9 cellular contexts compared by ENCODE assay signal in the genomic region with DNA sequence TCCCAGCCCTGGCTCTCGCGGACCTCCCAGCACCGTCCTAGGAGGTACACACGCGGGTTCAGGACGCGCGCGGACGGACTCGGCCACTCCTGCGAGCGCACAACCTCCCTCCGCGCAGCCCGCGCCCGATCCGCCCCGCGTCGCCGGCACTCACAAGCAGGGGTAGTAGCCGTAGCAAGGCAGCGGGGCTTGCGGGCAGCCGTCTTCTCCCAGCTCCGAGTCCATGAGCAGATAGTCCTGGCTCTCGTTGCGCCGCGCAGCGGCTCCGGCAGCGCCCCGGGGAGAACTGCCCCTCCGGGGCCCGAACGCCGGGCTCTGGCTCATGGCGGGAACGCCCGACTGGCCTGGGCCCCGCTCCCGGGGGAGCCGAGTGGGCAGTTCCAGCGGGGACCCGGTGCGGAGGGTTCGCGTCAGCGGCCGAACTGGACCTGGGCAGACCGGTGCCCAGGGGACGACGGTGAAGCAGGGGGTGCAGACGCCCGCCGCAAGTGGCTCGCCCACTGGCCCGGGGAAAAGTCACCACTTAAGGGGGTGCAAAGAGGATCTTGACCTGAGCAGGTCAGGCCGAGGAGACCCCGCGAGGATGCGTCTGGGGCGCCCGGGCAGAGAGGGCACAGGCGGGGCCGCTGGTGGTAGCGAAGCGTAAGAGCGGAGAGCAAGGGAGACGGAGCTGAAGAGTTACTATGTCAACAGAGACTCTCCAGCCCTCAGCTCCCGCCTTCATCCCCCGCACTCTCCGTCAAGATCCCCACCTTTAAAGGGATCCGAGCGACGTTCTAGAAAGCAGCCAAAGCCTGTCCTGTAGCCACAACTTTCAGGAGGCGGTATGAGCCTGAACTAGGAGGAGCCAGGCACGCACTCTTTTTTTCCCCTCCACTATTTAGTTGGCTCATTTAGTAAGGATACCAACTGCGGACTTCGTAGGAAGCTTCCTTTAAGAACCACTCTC. TPM values are rescaled to one million over a fixed set of nuclear protein-coding genes. Genes with fewer than 3 reads are reported as not detected.
DNase-seq lines count a peak whose midpoint lies in the region; ATAC-seq and TF ChIP-seq lines count a peak whose summit lies in the region.
"Had no signal": no experiment of that assay in that cellular context is flagged by ENCODE, and none has a peak within 500 bp of the region (broad histone marks: within the 10 kb centered on the region; RNA-seq: fewer than 3 reads in every experiment).

A gene (minus strand): TSS at position 828 of the 949 bp plus-strand sequence. CDS start 504 bp downstream, at position 324.

- H3K4me3 ChIP-seq in HUES48 (ENCODE audit: low read depth, low read length) (peak within 1 kb of the TSS; percentile 82), duodenal mucosa (ENCODE audit: low read depth in 1 of 2, low read length in 2 of 2) (peak within 1 kb of the TSS; percentile 55 to 57), left lung (peak within 1 kb of the TSS; percentile 33 to 36), subcutaneous abdominal adipose tissue (ENCODE audit: low read depth in 1 of 5, low read length in 5 of 5) (peak within 1 kb of the TSS; percentile 57 to 65 (median 62))

- 0 out of 2 replicates have a peak within 1 kb of the TSS, but pooled peaks have one; percentile 17 for H3K9ac ChIP-seq in HUES48 (ENCODE audit: low read depth, low read length)
- peak within 1 kb of the TSS in 1 of 2 donors; percentile 33 for H3K9ac ChIP-seq in duodenal mucosa (ENCODE audit: low read depth in 1 of 2, low read length in 2 of 2)
- H3K9ac ChIP-seq in subcutaneous abdominal adipose tissue (ENCODE audit: low read length in 5 of 5), result peak within 1 kb of the TSS in 2 of 5 donors; percentile 35 to 64

- H3K9me3 ChIP-seq in HUES48 (ENCODE audit: control insufficient read depth, insufficient read depth, low read length) (no peaks in the 10 kb centered on the region), duodenal mucosa (ENCODE audit: control insufficient read depth in 1 of 2, low read length in 2 of 2) (peaks cover 0 to 8% of the 10 kb centered on the region in 2 donors), left lung (no peaks in the 10 kb centered on the region), subcutaneous abdominal adipose tissue (ENCODE audit: control insufficient read depth in 5 of 5, low read length in 5 of 5) (peaks cover 0 to 2% (median 0%) of the 10 kb centered on the region in 5 donors)

- no peak for TF ChIP-seq CTCF in left lung (IDR thresholded peaks at IDR 0.05)

- intact Hi-C loops in left lung (cut with DNase I), result no loop called here

- no peak within 1 kb of the TSS for H3K27ac ChIP-seq in HUES48 (ENCODE audit: low read depth, low read length)
- peak within 1 kb of the TSS; percentile 32 for H3K27ac ChIP-seq in duodenal mucosa (ENCODE audit: low read depth, low read length)
- peak within 1 kb of the TSS; percentile 67 to 76 for H3K27ac ChIP-seq in left lung
- H3K27ac ChIP-seq in subcutaneous abdominal adipose tissue (ENCODE audit: low read depth, low read length), result no peak within 1 kb of the TSS

- peak; percentile 31 to 79 for DNase-seq in left lung
- DNase-seq in NCI-H446 treated with DMSO at 0.1 percent for 48 hours (lab: John Stamatoyannopoulos, UW), result no peak
- DNase-seq: activated CD4-positive, alpha-beta T cell treated with anti-CD3 and anti-CD28 coated beads, Interleukin-2, amount 50 U/mL, for 48 hours had no signal

- ATAC-seq in left lung (peak; percentile 80), GM21529 (IDR thresholded peaks at IDR 0.05; ENCODE audit: unreplicated experiment) (no peak), GM18511 (IDR thresholded peaks at IDR 0.05; ENCODE audit: unreplicated experiment) (no peak), HG02623 (IDR thresholded peaks at IDR 0.05; ENCODE audit: unreplicated experiment) (no peak)

- peaks cover 49% of the 10 kb centered on the region for H3K27me3 ChIP-seq in HUES48 (ENCODE audit: control insufficient read depth, insufficient read depth, low read length)
- peaks cover 0 to 26% of the 10 kb centered on the region in 2 donors for H3K27me3 ChIP-seq in duodenal mucosa (ENCODE audit: control insufficient read depth in 1 of 2, insufficient read depth in 2 of 2, low read length in 2 of 2)
- H3K27me3 ChIP-seq in left lung, result peaks cover 10 to 37% of the 10 kb centered on the region in 2 donors
- H3K27me3 ChIP-seq in subcutaneous abdominal adipose tissue (ENCODE audit: control insufficient read depth in 5 of 5, insufficient read depth in 4 of 5, low read length in 5 of 5), result peaks cover 8 to 22% (median 14%) of the 10 kb centered on the region in 5 donors

- H3K36me3 ChIP-seq in HUES48 (ENCODE audit: control insufficient read depth, insufficient read depth, low read length) (no peaks in the 10 kb centered on the region), duodenal mucosa (ENCODE audit: control insufficient read depth in 1 of 2, insufficient read depth in 2 of 2, low read length in 2 of 2) (no peaks in the 10 kb centered on the region), left lung (no peaks in the 10 kb centered on the region), subcutaneous abdominal adipose tissue (ENCODE audit: control insufficient read depth in 5 of 5, insufficient read depth in 5 of 5, low read length in 5 of 5) (no peaks in the 10 kb centered on the region)

- peaks cover 8% of the 10 kb centered on the region; the same call in 1 of the 2 replicates for H3K4me1 ChIP-seq in HUES48 (ENCODE audit: control insufficient read depth, insufficient read depth, low read length)
- H3K4me1 ChIP-seq in duodenal mucosa (ENCODE audit: control insufficient read depth in 1 of 2, insufficient read depth in 2 of 2, low read length in 2 of 2), result no peaks in the 10 kb centered on the region
- H3K4me1 ChIP-seq in left lung, result no peaks in the 10 kb centered on the region
- peaks cover 3 to 16% (median 12%) of the 10 kb centered on the region in 5 donors for H3K4me1 ChIP-seq in subcutaneous abdominal adipose tissue (ENCODE audit: control insufficient read depth in 5 of 5, insufficient read depth in 5 of 5, low read length in 5 of 5)

RNA-seq across cellular contexts. Expression of the gene that starts here (rescaled TPM):
- total RNA-seq in left lung, result 10 to 100 TPM; 11.0 to 11.2 TPM

Comparison
In these comparisons a context has a peak if more than half of its experiments do, and no peak if none do; other contexts are left out.
1. H3K27ac ChIP-seq: peak in duodenal mucosa (single experiment) and left lung (2 of 2); none in HUES48 (single experiment) and subcutaneous abdominal adipose tissue (single experiment).
2. Peak in every context shown above with its lines, with median percentiles within 50 percentile points of each other: H3K4me3 ChIP-seq.